Comparison of ENCODE assay signal across 8 cellular contexts in genomic region chr9:99819123-99819483, GRCh38. TPM values are rescaled to one million over a fixed set of nuclear protein-coding genes. Genes with fewer than 3 reads are reported as not detected.
A peak's percentile ranks its signal among the peaks of the same experiment; 100 is the strongest.
DNase-seq lines count a peak whose midpoint lies in the region; ATAC-seq and TF ChIP-seq lines count a peak whose summit lies in the region.

No MANE protein-coding gene starts in this region.

- no peaks in the 10 kb centered on the region for H3K9me3 ChIP-seq in iPS DF 6.9 (ENCODE audit: control insufficient read depth, insufficient read depth, low read length)
- no peaks in the 10 kb centered on the region for H3K9me3 ChIP-seq in stomach

- H3K27ac ChIP-seq in iPS DF 6.9 (ENCODE audit: low read length) (no peak overlapping the region), stomach (peak overlapping the region; percentile 95 to 100 (median 99))

- TF ChIP-seq EP300 in stomach (IDR thresholded peaks at IDR 0.05): no peak

- H3K9me3 Mint-ChIP-seq in activated CD8-positive, alpha-beta T cell treated with anti-CD3 and anti-CD28 coated beads, Interleukin-2, amount 10 ng/mL, durations not matched to agents 7 days and 5 days (ENCODE audit: insufficient read depth): no peaks in the 10 kb centered on the region

- intact Hi-C loops in stomach (cut with DNase I; ENCODE audit: low total_unique reads): loop anchor here (10.0 kb wide), 1 partner anchor 86 kb away; the partner anchor contains the start of gene STX17

- H3K27me3 ChIP-seq in iPS DF 6.9 (ENCODE audit: control insufficient read depth, insufficient read depth, low read length) (peaks cover 24% of the 10 kb centered on the region), stomach (peaks cover 0 to 21% (median 3%) of the 10 kb centered on the region in 3 donors)

- peak overlapping the region; percentile 85 for H3K4me3 Mint-ChIP-seq in activated CD8-positive, alpha-beta T cell treated with anti-CD3 and anti-CD28 coated beads, Interleukin-2, amount 10 ng/mL, durations not matched to agents 7 days and 5 days

- WGBS in iPS DF 6.9 (ENCODE audit: insufficient coverage, insufficient read length): no CpG with 5 or more reads among the region's 5 CpGs
- 0 to 1% (median 0%) methylated on average over 5 of the region's 5 CpGs for WGBS in stomach, 5 donors

- no peaks in the 10 kb centered on the region for H3K36me3 ChIP-seq in iPS DF 6.9 (ENCODE audit: control insufficient read depth, insufficient read depth, low read length)
- no peaks in the 10 kb centered on the region for H3K36me3 ChIP-seq in stomach

- no peaks in the 10 kb centered on the region for H3K36me3 Mint-ChIP-seq in activated CD8-positive, alpha-beta T cell treated with anti-CD3 and anti-CD28 coated beads, Interleukin-2, amount 10 ng/mL, durations not matched to agents 7 days and 5 days (ENCODE audit: low read depth)

- TF ChIP-seq POLR2A in stomach (IDR thresholded peaks at IDR 0.05): no peak

- peaks cover 6% of the 10 kb centered on the region for H3K27me3 Mint-ChIP-seq in activated CD8-positive, alpha-beta T cell treated with anti-CD3 and anti-CD28 coated beads, Interleukin-2, amount 10 ng/mL, durations not matched to agents 7 days and 5 days (ENCODE audit: low read depth)

- peak overlapping the region; percentile 92 for H3K27ac Mint-ChIP-seq in activated CD8-positive, alpha-beta T cell treated with anti-CD3 and anti-CD28 coated beads, Interleukin-2, amount 10 ng/mL, durations not matched to agents 7 days and 5 days

- H3K4me1 Mint-ChIP-seq in activated CD8-positive, alpha-beta T cell treated with anti-CD3 and anti-CD28 coated beads, Interleukin-2, amount 10 ng/mL, durations not matched to agents 7 days and 5 days (ENCODE audit: low read depth): peaks cover 44% of the 10 kb centered on the region

- CTCF ChIA-PET in activated CD8-positive, alpha-beta T cell treated with anti-CD3 and anti-CD28 coated beads, Interleukin-2, amount 10 ng/mL, durations not matched to agents 7 days and 5 days (lab: Charles Lee): interaction anchor here (0.5 to 1.6 kb wide), 7 partner anchors 9 to 634 kb away, joined by 3 to 8 read pairs (median 3); no protein-coding TSS in a partner anchor

- TF ChIP-seq CTCF in stomach (IDR thresholded peaks at IDR 0.05) (no peak), GM20000 (IDR thresholded peaks at IDR 0.05; ENCODE audit: extremely low read depth, missing control alignments) (no peak)

- peaks cover 4% of the 10 kb centered on the region; the same call in 1 of the 2 replicates for H3K4me1 ChIP-seq in iPS DF 6.9 (ENCODE audit: control insufficient read depth, insufficient read depth, low read length)
- peaks cover 13 to 43% (median 40%) of the 10 kb centered on the region in 4 donors for H3K4me1 ChIP-seq in stomach

- no peak for ATAC-seq in activated CD8-positive, alpha-beta T cell treated with anti-CD3 and anti-CD28 coated beads, Interleukin-2, amount 10 ng/mL, durations not matched to agents 7 days and 5 days

- peak overlapping the region; percentile 69 for H3K4me3 ChIP-seq in iPS DF 6.9 (ENCODE audit: low read length)
- peak overlapping the region; percentile 71 to 95 (median 81) for H3K4me3 ChIP-seq in stomach

- peak; percentile 93 for DNase-seq in activated CD8-positive, alpha-beta memory T cell treated with anti-CD3 and anti-CD28 coated beads, Interleukin-2, amount 50 U/mL, for 1 hour (ENCODE audit: extremely low read depth)
- DNase-seq in activated CD8-positive, alpha-beta memory T cell treated with anti-CD3 and anti-CD28 coated beads, Interleukin-2, amount 50 U/mL, for 4 hours: no peak
- DNase-seq in activated CD8-positive, alpha-beta T cell treated with anti-CD3 and anti-CD28 coated beads, Interleukin-2, amount 10 ng/mL, durations not matched to agents 7 days and 5 days: no peak
- no peak for DNase-seq in iPS DF 6.9 (ENCODE audit: low read depth, low spot score)
- no peak for DNase-seq in stomach
- DNase-seq in GM20000 (ENCODE audit: low spot score): no peak
- no peak for DNase-seq in dermis blood vessel endothelial cell
- DNase-seq in DMS53 treated with DMSO at 0.1 percent for 48 hours (lab: John Stamatoyannopoulos, UW; ENCODE audit: unreplicated experiment): no peak

- POLR2A ChIA-PET in activated CD8-positive, alpha-beta T cell treated with anti-CD3 and anti-CD28 coated beads, Interleukin-2, amount 10 ng/mL, durations not matched to agents 7 days and 5 days (lab: Charles Lee): interaction anchor here (0.8 to 2.0 kb wide), 3 partner anchors 9 to 88 kb away, joined by 3 to 11 read pairs (median 3); no protein-coding TSS in a partner anchor

RNA-seq across cellular contexts. Expression of gene NR4A3, which starts 2.6 kb away (rescaled TPM):
- total RNA-seq in activated CD8-positive, alpha-beta T cell treated with anti-CD3 and anti-CD28 coated beads, Interleukin-2, amount 10 ng/mL, durations not matched to agents 7 days and 5 days: under 1 TPM; 0.26 to 0.29 TPM
- total RNA-seq in stomach (10 to 100 TPM in 1 of 5 donors, 1 to 10 TPM in 3, under 1 TPM in 1; 0.58 to 51.8 (median 2.6) TPM), dermis blood vessel endothelial cell (0.05 TPM in 1 of 2 replicates, not detected in the other)
- polyA plus RNA-seq in stomach: 1 to 10 TPM; 1.3 to 4.9 (median 3.9) TPM
